ENCODE assay signal across 16 cellular contexts in genomic region chr1:170593612-170594011, GRCh38.
A peak's percentile ranks its signal among the peaks of the same experiment; 100 is the strongest.
DNase-seq lines count a peak whose midpoint lies in the region; ATAC-seq and TF ChIP-seq lines count a peak whose summit lies in the region.
"Had no signal": no experiment of that assay in that cellular context is flagged by ENCODE, and none has a peak within 500 bp of the region (broad histone marks: within the 10 kb centered on the region; RNA-seq: fewer than 3 reads in every experiment).

No MANE protein-coding gene starts in this region.

- H3K27me3 ChIP-seq in BJ (ENCODE audit: control insufficient read depth, insufficient read depth, low read length): no peaks in the 10 kb centered on the region
- peaks cover 3% of the 10 kb centered on the region; the same call in 1 of the 2 replicates for H3K27me3 ChIP-seq in OCI-LY3 (ENCODE audit: low read depth, low read length)
- H3K27me3 ChIP-seq in skeletal muscle tissue (ENCODE audit: control insufficient read depth in 3 of 3, insufficient read depth in 3 of 3, low read length in 3 of 3): no peaks in the 10 kb centered on the region

- POLR2A ChIA-PET in BJ (lab: Charles Lee): no interaction called here

- CTCF ChIA-PET in BJ (lab: Yijun Ruan, JAX): interaction anchor here (0.8 to 1.4 kb wide), 2 partner anchors 10 to 18 kb away, joined by 3 read pairs; no protein-coding TSS in a partner anchor

- DNase-seq in BJ (ENCODE audit: low read depth) (no peak), fibroblast of peridontal ligament (ENCODE audit: extremely low read depth) (peak; percentile 57), RKO (ENCODE audit: low spot score) (no peak), NCI-H226 (no peak), foreskin melanocyte (no peak), left ventricle myocardium superior (no peak)
- DNase-seq: activated T-cell treated with anti-CD3 and anti-CD28 coated beads, Interleukin-2, amount 50 U/mL, for 48 hours; hippocampal formation; naive thymus-derived CD4-positive, alpha-beta T cell; NCI-H1092; NCI-H2107; posterior cingulate gyrus; stimulated activated CD8-positive, alpha-beta memory T cell treated with anti-CD3 and anti-CD28 coated beads, Interleukin-4, amount 100 ng/mL, for 48 hours had no signal

- no peak overlapping the region for H2AFZ ChIP-seq in OCI-LY3 (ENCODE audit: low read depth, low read length)

- H3K79me2 ChIP-seq in OCI-LY3 (ENCODE audit: low read length): no peaks in the 10 kb centered on the region

- H3K9me3 ChIP-seq in OCI-LY3 (ENCODE audit: insufficient read depth, low read length) (peaks cover 4% of the 10 kb centered on the region; the same call in 1 of the 2 replicates), skeletal muscle tissue (ENCODE audit: control insufficient read depth in 3 of 3, low read length in 3 of 3) (no peaks in the 10 kb centered on the region)

- intact Hi-C loops in left ventricle myocardium superior (cut with micrococcal nuclease): no loop called here

- H3K36me3 ChIP-seq in BJ (ENCODE audit: control insufficient read depth, insufficient read depth, low read length) (no peaks in the 10 kb centered on the region), OCI-LY3 (replicated peaks; ENCODE audit: low read depth, low read length) (no peaks in the 10 kb centered on the region), skeletal muscle tissue (ENCODE audit: control insufficient read depth in 3 of 3, insufficient read depth in 3 of 3, low read length in 3 of 3) (no peaks in the 10 kb centered on the region)

- no peak overlapping the region for H3K9ac ChIP-seq in OCI-LY3 (ENCODE audit: low read length)
- H3K9ac ChIP-seq in skeletal muscle tissue (ENCODE audit: low read depth in 1 of 3, low read length in 3 of 3): no peak overlapping the region

- H3K4me1 ChIP-seq in OCI-LY3 (ENCODE audit: low read length) (peaks cover 14% of the 10 kb centered on the region), skeletal muscle tissue (ENCODE audit: control insufficient read depth in 3 of 3, insufficient read depth in 3 of 3, low read length in 3 of 3) (peaks cover 6 to 12% (median 6%) of the 10 kb centered on the region in 3 donors)

- H4K20me1 ChIP-seq in OCI-LY3 (ENCODE audit: insufficient read depth, low read length): no peaks in the 10 kb centered on the region

- peak overlapping the region; percentile 40 for H3K4me2 ChIP-seq in OCI-LY3 (ENCODE audit: low read length)

- ATAC-seq in left ventricle myocardium superior: no peak
- ATAC-seq: naive thymus-derived CD4-positive, alpha-beta T cell had no signal

- TF ChIP-seq CTCF in BJ (IDR thresholded peaks at IDR 0.05; ENCODE audit: insufficient read depth, low read depth, low read length) (no peak), OCI-LY3 (IDR thresholded peaks at IDR 0.05; ENCODE audit: low read depth, low read length) (no peak)

- H3K27ac ChIP-seq in OCI-LY3 (ENCODE audit: low read length) (no peak overlapping the region), skeletal muscle tissue (ENCODE audit: low read depth, low read length) (peak overlapping the region; percentile 41)

- H3K4me3 ChIP-seq in BJ (ENCODE audit: low read depth, low read length): 0 out of 2 replicates have a peak overlapping the region, but pooled peaks have one; percentile 2
- H3K4me3 ChIP-seq in OCI-LY3 (ENCODE audit: low read length): peak overlapping the region; percentile 4; the same call in 1 of the 2 replicates
- peak overlapping the region in 2 of 3 donors; percentile 25 to 49 for H3K4me3 ChIP-seq in skeletal muscle tissue (ENCODE audit: low read length in 3 of 3)
- H3K4me3 ChIP-seq: lung had no signal
